Comparison of ENCODE assay signal across 20 cellular contexts in the genomic region with DNA sequence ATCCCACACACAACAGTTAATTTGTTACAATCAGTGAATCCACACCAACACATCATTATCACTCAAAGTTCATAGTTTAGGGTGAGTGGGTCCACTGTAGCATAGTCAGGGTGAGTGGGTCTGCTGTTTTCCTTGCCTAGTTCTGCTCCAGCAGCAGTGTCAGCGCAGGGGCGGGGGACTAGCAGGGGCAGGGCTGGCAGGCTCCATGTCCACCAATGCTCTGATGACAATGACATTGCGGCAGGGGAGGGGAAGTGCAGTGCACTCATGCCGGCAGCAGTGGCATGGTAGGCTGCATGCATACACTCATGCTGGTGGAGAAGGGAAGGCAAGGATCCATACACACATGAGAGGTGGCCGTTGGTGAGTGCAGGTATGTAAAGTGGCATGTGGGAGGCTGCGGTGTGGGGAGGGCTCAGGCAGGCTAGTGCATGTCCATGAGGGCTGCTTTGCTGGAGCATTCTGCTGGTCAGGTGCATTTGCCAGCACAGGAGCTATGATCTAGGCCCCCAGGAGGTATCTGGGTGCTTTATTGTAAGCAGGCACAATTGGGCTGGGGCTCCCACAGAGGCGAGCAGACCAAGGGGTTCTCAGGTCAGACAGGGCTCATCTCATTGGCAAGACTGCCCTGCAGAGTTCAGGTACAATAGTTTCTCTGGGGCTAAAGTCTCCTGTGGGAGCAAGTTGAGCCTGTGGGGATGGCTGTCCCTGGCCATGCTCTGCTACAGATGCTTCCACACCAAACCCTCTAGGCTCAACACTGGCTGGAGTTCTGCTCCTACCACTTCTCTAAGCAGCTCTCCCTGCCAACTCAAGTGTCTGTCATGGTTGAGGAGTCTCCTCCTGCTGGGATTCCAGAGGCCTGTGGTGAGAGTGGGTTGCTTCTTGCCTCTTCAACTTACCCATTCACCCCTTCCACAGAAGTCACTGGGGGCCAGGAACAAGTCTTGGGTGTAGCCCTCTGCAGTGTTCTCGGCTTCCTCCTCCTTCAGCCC.
"Had no signal": no experiment of that assay in that cellular context is flagged by ENCODE, and none has a peak within 500 bp of the region (broad histone marks: within the 10 kb centered on the region; RNA-seq: fewer than 3 reads in every experiment).

No MANE protein-coding gene starts in this region.

- H3K4me1 ChIP-seq: left ventricle myocardium inferior, sigmoid colon had no signal

- H3K27ac Mint-ChIP-seq: activated naive CD8-positive, alpha-beta T cell treated with anti-CD3 and anti-CD28 coated beads for 36 hours; activated T-cell treated with anti-CD3 and anti-CD28 coated beads, Interleukin-2, amount 50 U/mL, for 24 hours; activated T-helper 2 cell treated with anti-CD3 and anti-CD28 coated beads, Interferon-gamma antibody, Interleukin-2, Interleukin-4, amounts not matched to agents 10 μg/mL and 5 μg/mL and 100 μg/mL, durations not matched to agents 14 hours and 24 hours and 36 hours; nephron progenitor cell; T-helper 1 cell treated with Interleukin-12 subunit alpha and Interleukin-12 subunit beta and Interleukin-4 antibody, amounts not matched to agents 30 μg/mL and 1 μg/mL, for 36 hours; WTC11 had no signal

- H3K9me3 Mint-ChIP-seq: activated naive CD8-positive, alpha-beta T cell treated with anti-CD3 and anti-CD28 coated beads for 36 hours; activated T-cell treated with anti-CD3 and anti-CD28 coated beads, Interleukin-2, amount 50 U/mL, for 24 hours; activated T-helper 2 cell treated with anti-CD3 and anti-CD28 coated beads, Interferon-gamma antibody, Interleukin-2, Interleukin-4, amounts not matched to agents 10 μg/mL and 5 μg/mL and 100 μg/mL, durations not matched to agents 14 hours and 24 hours and 36 hours; T-helper 1 cell treated with Interleukin-12 subunit alpha and Interleukin-12 subunit beta and Interleukin-4 antibody, amounts not matched to agents 30 μg/mL and 1 μg/mL, for 36 hours had no signal

- H3K4me1 Mint-ChIP-seq: activated naive CD8-positive, alpha-beta T cell treated with anti-CD3 and anti-CD28 coated beads for 36 hours; nephron progenitor cell; WTC11 had no signal

- H3K27ac ChIP-seq: coronary artery, left ventricle myocardium inferior, sigmoid colon, tibial artery had no signal

- H3K4me3 Mint-ChIP-seq: activated naive CD8-positive, alpha-beta T cell treated with anti-CD3 and anti-CD28 coated beads for 36 hours; activated T-cell treated with anti-CD3 and anti-CD28 coated beads, Interleukin-2, amount 50 U/mL, for 24 hours; nephron progenitor cell; T-helper 1 cell treated with Interleukin-12 subunit alpha and Interleukin-12 subunit beta and Interleukin-4 antibody, amounts not matched to agents 30 μg/mL and 1 μg/mL, for 36 hours; WTC11 had no signal

- H3K4me3 ChIP-seq: coronary artery, left ventricle myocardium inferior, sigmoid colon, smooth muscle cell, tibial artery had no signal

- H3K36me3 Mint-ChIP-seq: activated naive CD8-positive, alpha-beta T cell treated with anti-CD3 and anti-CD28 coated beads for 36 hours; WTC11 had no signal

- ATAC-seq: stimulated activated naive CD8-positive, alpha-beta T cell treated with anti-CD3 and anti-CD28 coated beads, Interleukin-15, Interleukin-2, amounts not matched to agents 100 U/mL and 50 U/mL, for 24 hours; WTC11 had no signal

- DNase-seq: activated CD8-positive, alpha-beta memory T cell treated with anti-CD3 and anti-CD28 coated beads for 24 hours; activated CD8-positive, alpha-beta memory T cell treated with anti-CD3 and anti-CD28 coated beads, Interleukin-2, amount 50 U/mL, for 4 hours; activated naive CD4-positive, alpha-beta T cell; activated naive CD8-positive, alpha-beta T cell treated with anti-CD3 and anti-CD28 coated beads for 36 hours; activated T-cell treated with anti-CD3 and anti-CD28 coated beads, Interleukin-2, amount 50 U/mL, for 24 hours; cerebellar nuclear complex; left ventricle myocardium inferior; nephron progenitor cell; occipital lobe; sigmoid colon; stimulated activated CD4-positive, alpha-beta T cell treated with anti-CD3 and anti-CD28 coated beads, Interleukin-2, amount 100 ng/mL, for 48 hours; stimulated activated CD8-positive, alpha-beta memory T cell treated with anti-CD3 and anti-CD28 coated beads, Interleukin-4, amount 100 ng/mL, for 48 hours; stimulated activated naive CD8-positive, alpha-beta T cell treated with anti-CD3 and anti-CD28 coated beads, Interleukin-15, Interleukin-2, amounts not matched to agents 100 U/mL and 50 U/mL, for 24 hours; T1000; tibial artery had no signal

- H3K9me3 ChIP-seq: sigmoid colon, tibial artery had no signal

- H3K27me3 ChIP-seq: sigmoid colon, tibial artery had no signal

- H3K36me3 ChIP-seq: left ventricle myocardium inferior, sigmoid colon, tibial artery had no signal

- H3K4me2 ChIP-seq: smooth muscle cell had no signal
